8 cellular contexts compared by ENCODE assay signal in the genomic region with DNA sequence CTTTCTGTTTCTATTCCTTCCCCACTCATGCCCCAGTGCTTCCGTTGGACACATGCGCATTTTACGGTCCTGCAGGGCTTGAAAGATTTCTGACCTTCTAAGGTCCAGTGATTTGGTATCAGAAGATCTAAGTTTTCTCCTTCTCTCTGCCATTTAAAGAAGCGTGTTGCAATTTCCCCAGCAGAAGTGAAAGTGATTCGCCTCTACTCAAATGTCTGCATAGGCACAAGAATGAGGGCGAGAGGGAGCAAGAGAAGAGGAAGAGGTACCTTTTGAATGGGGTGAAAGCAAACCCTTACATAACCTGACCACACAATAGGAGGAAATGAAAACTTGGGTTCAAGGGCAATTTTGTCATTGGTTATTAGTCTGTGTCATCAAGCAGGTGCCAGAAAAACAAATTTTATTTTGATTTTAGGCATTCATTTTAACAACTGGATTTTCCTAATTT. TPM values are rescaled to one million over a fixed set of nuclear protein-coding genes. Genes with fewer than 3 reads are reported as not detected.
DNase-seq lines count a peak whose midpoint lies in the region; ATAC-seq and TF ChIP-seq lines count a peak whose summit lies in the region.

No MANE protein-coding gene starts in this region.

- H3K4me1 Mint-ChIP-seq in activated CD8-positive, alpha-beta T cell treated with anti-CD3 and anti-CD28 coated beads for 36 hours (ENCODE audit: low read depth) = peaks cover 68% of the 10 kb centered on the region

- peak; percentile 49 for DNase-seq in activated CD8-positive, alpha-beta T cell treated with anti-CD3 and anti-CD28 coated beads for 36 hours
- DNase-seq in left lung (peak in 1 of 2 donors; percentile 45), aorta (no peak), dedifferentiated amniotic fluid mesenchymal stem cell (ENCODE audit: extremely low spot score) (no peak)
- DNase-seq in stimulated activated CD4-positive, alpha-beta T cell treated with anti-CD3 and anti-CD28 coated beads, Interleukin-4, amount 100 ng/mL, for 1 hour = no peak

- no peaks in the 10 kb centered on the region for H3K36me3 Mint-ChIP-seq in activated CD8-positive, alpha-beta T cell treated with anti-CD3 and anti-CD28 coated beads for 36 hours (ENCODE audit: low read depth)

- H3K4me3 ChIP-seq in DOHH2 (ENCODE audit: low read length) (peak overlapping the region; percentile 85), left lung (peak overlapping the region in 1 of 2 donors; percentile 25), aorta (ENCODE audit: low read length in 2 of 2) (no peak overlapping the region)

- intact Hi-C loops in activated CD8-positive, alpha-beta T cell treated with anti-CD3 and anti-CD28 coated beads for 36 hours (cut with micrococcal nuclease) = no loop called here
- intact Hi-C loops in left lung (cut with DNase I) (no loop called here), aorta (cut with DNase I) (no loop called here)

- peak overlapping the region; percentile 70 for H3K4me2 ChIP-seq in DOHH2 (ENCODE audit: low read length)

- peak overlapping the region; percentile 86 for H3K4me3 Mint-ChIP-seq in activated CD8-positive, alpha-beta T cell treated with anti-CD3 and anti-CD28 coated beads for 36 hours

- 82 to 86% methylated on average over 6 of the region's 6 CpGs for WGBS in aorta, 2 donors

- H3K4me1 ChIP-seq in DOHH2 (ENCODE audit: control insufficient read depth, low read length) = peaks cover 57% of the 10 kb centered on the region
- peaks cover 0 to 25% of the 10 kb centered on the region in 2 donors for H3K4me1 ChIP-seq in left lung
- H3K4me1 ChIP-seq in aorta (ENCODE audit: control insufficient read depth in 1 of 2, insufficient read depth in 2 of 2, low read length in 2 of 2) = no peaks in the 10 kb centered on the region

- no peaks in the 10 kb centered on the region for H3K9me2 ChIP-seq in DOHH2 (replicated peaks; ENCODE audit: control insufficient read depth, low read length)

- H3K27ac ChIP-seq in DOHH2 (ENCODE audit: low read depth, low read length) (peak overlapping the region; percentile 94), left lung (peak overlapping the region in 1 of 2 donors; percentile 73), aorta (ENCODE audit: low read depth in 1 of 2, low read length in 2 of 2) (no peak overlapping the region)

- H3F3A ChIP-seq in DOHH2 (ENCODE audit: control insufficient read depth, insufficient read depth) = peaks cover 26% of the 10 kb centered on the region

- H3K9me3 ChIP-seq in DOHH2 (ENCODE audit: control insufficient read depth, insufficient read depth, low read length) (no peaks in the 10 kb centered on the region), left lung (no peaks in the 10 kb centered on the region), aorta (ENCODE audit: control insufficient read depth, low read length) (no peaks in the 10 kb centered on the region)

- no peaks in the 10 kb centered on the region for H3K9me3 Mint-ChIP-seq in activated CD8-positive, alpha-beta T cell treated with anti-CD3 and anti-CD28 coated beads for 36 hours

- peaks cover 38% of the 10 kb centered on the region for H3K36me3 ChIP-seq in DOHH2 (ENCODE audit: control insufficient read depth, low read length)
- no peaks in the 10 kb centered on the region for H3K36me3 ChIP-seq in left lung
- no peaks in the 10 kb centered on the region for H3K36me3 ChIP-seq in aorta (ENCODE audit: control insufficient read depth in 1 of 2, insufficient read depth in 2 of 2, low read length in 1 of 2)

- peaks cover 42% of the 10 kb centered on the region for H3K79me2 ChIP-seq in DOHH2 (ENCODE audit: control insufficient read depth, low read length)

- CTCF ChIA-PET in activated CD8-positive, alpha-beta T cell treated with anti-CD3 and anti-CD28 coated beads for 36 hours (lab: Charles Lee) = interaction anchor here (1.4 kb wide), 1 partner anchor 9 kb away, joined by 5 read pairs; no protein-coding TSS in a partner anchor

- ATAC-seq in GM19452 (IDR thresholded peaks at IDR 0.05; ENCODE audit: unreplicated experiment) = peak; percentile 86
- ATAC-seq in HG03457 (IDR thresholded peaks at IDR 0.05; ENCODE audit: unreplicated experiment) = peak; percentile 87
- peak; percentile 25 for ATAC-seq in activated CD8-positive, alpha-beta T cell treated with anti-CD3 and anti-CD28 coated beads for 36 hours
- peak; percentile 83 for ATAC-seq in left lung
- peak; percentile 46 for ATAC-seq in aorta (ENCODE audit: low FRiP score)

- POLR2A ChIA-PET in activated CD8-positive, alpha-beta T cell treated with anti-CD3 and anti-CD28 coated beads for 36 hours (lab: Charles Lee) = interaction anchor here (0.7 to 5.8 kb wide), 4 partner anchors 12 to 34 kb away, joined by 3 to 50 read pairs (median 5); a partner anchor contains a TSS

- H3K27me3 Mint-ChIP-seq in activated CD8-positive, alpha-beta T cell treated with anti-CD3 and anti-CD28 coated beads for 36 hours = no peaks in the 10 kb centered on the region

- no peaks in the 10 kb centered on the region for H3K27me3 ChIP-seq in DOHH2 (ENCODE audit: control insufficient read depth, low read length)
- H3K27me3 ChIP-seq in left lung = no peaks in the 10 kb centered on the region
- no peaks in the 10 kb centered on the region for H3K27me3 ChIP-seq in aorta (ENCODE audit: control insufficient read depth in 1 of 2, insufficient read depth in 2 of 2, low read length in 1 of 2)

- TF ChIP-seq CTCF in DOHH2 (IDR thresholded peaks at IDR 0.05; ENCODE audit: low read depth, low read length, poor library complexity, severe bottlenecking) (no peak), left lung (IDR thresholded peaks at IDR 0.05) (no peak)
- TF ChIP-seq CTCF in activated CD8-positive, alpha-beta T cell treated with anti-CD3 and anti-CD28 coated beads for 36 hours (IDR thresholded peaks at IDR 0.05) = no peak

- peak overlapping the region; percentile 98 for H3K27ac Mint-ChIP-seq in activated CD8-positive, alpha-beta T cell treated with anti-CD3 and anti-CD28 coated beads for 36 hours

- H4K20me1 ChIP-seq in DOHH2 (ENCODE audit: control insufficient read depth, insufficient read depth, low read depth, low read length) = no peaks in the 10 kb centered on the region

RNA-seq across cellular contexts. Expression of a gene that starts 31.7 kb away (rescaled TPM):
- total RNA-seq in activated CD8-positive, alpha-beta T cell treated with anti-CD3 and anti-CD28 coated beads for 36 hours = 10 to 100 TPM; 52.7 to 55.6 TPM
- 10 to 100 TPM; 73.2 to 98.0 TPM for total RNA-seq in left lung
- total RNA-seq in aorta = 100 to 1,000 TPM in 1 of 2 donors, 10 to 100 TPM in 1; 61.2 to 105 TPM
- 10 to 100 TPM; 16.0 to 16.8 TPM for polyA plus RNA-seq in aorta

Comparison
In these comparisons a context has a peak if more than half of its experiments do, and no peak if none do; other contexts are left out.
1. ATAC-seq: peak in every context shown above with its lines; median percentile 87 in HG03457; 86 in GM19452; 83 in left lung; 46 in aorta; 25 in activated CD8-positive, alpha-beta T cell treated with anti-CD3 and anti-CD28 coated beads for 36 hours.